1 cellular context compared by ENCODE assay signal in the genomic region with DNA sequence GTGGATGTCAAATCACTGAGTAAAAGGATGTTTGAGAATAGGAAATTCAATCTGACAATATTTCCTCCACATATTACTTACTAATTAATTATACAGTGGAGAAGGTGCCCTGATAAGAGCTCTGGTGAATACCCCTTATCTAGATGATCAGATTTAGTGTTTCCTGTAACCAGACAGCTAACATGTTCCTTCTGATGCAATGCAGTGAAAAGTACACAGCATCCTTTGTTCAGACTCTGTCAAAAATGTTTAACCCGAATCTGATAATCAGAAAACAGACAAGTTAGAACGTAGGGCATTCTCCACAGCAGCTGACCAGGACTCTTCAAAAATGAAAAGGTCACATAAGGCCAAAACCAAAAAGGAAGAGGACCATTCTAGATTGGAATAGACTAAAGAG.
TF ChIP-seq lines count a peak whose summit lies in the region.

No MANE protein-coding gene starts in this region.

TF ChIP-seq in WTC11, 78 proteins besides CTCF, POLR2A, EP300 and RAD21 (continued from another document):
- TF ChIP-seq, protein P1, sequence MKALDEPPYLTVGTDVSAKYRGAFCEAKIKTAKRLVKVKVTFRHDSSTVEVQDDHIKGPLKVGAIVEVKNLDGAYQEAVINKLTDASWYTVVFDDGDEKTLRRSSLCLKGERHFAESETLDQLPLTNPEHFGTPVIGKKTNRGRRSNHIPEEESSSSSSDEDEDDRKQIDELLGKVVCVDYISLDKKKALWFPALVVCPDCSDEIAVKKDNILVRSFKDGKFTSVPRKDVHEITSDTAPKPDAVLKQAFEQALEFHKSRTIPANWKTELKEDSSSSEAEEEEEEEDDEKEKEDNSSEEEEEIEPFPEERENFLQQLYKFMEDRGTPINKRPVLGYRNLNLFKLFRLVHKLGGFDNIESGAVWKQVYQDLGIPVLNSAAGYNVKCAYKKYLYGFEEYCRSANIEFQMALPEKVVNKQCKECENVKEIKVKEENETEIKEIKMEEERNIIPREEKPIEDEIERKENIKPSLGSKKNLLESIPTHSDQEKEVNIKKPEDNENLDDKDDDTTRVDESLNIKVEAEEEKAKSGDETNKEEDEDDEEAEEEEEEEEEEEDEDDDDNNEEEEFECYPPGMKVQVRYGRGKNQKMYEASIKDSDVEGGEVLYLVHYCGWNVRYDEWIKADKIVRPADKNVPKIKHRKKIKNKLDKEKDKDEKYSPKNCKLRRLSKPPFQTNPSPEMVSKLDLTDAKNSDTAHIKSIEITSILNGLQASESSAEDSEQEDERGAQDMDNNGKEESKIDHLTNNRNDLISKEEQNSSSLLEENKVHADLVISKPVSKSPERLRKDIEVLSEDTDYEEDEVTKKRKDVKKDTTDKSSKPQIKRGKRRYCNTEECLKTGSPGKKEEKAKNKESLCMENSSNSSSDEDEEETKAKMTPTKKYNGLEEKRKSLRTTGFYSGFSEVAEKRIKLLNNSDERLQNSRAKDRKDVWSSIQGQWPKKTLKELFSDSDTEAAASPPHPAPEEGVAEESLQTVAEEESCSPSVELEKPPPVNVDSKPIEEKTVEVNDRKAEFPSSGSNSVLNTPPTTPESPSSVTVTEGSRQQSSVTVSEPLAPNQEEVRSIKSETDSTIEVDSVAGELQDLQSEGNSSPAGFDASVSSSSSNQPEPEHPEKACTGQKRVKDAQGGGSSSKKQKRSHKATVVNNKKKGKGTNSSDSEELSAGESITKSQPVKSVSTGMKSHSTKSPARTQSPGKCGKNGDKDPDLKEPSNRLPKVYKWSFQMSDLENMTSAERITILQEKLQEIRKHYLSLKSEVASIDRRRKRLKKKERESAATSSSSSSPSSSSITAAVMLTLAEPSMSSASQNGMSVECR (CRISPR knock-in tag; IDR thresholded peaks at IDR 0.05; ENCODE audit: borderline replicate concordance), result no peak
- TF ChIP-seq RORB (CRISPR knock-in tag; IDR thresholded peaks at IDR 0.05), result no peak
